Comparison of ENCODE assay signal across 11 cellular contexts in genomic region chr2:28267282-28267681, GRCh38.
"Had no signal": no experiment of that assay in that cellular context is flagged by ENCODE, and none has a peak within 500 bp of the region (broad histone marks: within the 10 kb centered on the region; RNA-seq: fewer than 3 reads in every experiment).

No MANE protein-coding gene starts in this region.

- H3K9me3 ChIP-seq: esophagus squamous epithelium, heart right ventricle had no signal

- ATAC-seq: activated T-cell treated with anti-CD3 and anti-CD28 coated beads, Interleukin-2, amount 50 U/mL, for 4 hours; heart right ventricle; stimulated activated naive B cell treated with anti-CD40 and anti-IgM and Interleukin-4, amounts not matched to agents 10 μg/mL and 1 μg/mL and 100 μg/mL, for 72 hours had no signal

- H3K36me3 ChIP-seq: esophagus squamous epithelium, heart right ventricle had no signal

- H3K4me3 Mint-ChIP-seq: activated CD4-positive, alpha-beta T cell treated with anti-CD3 and anti-CD28 coated beads, Interleukin-2, amount 10 ng/mL, durations not matched to agents 24 days and 14 days; activated naive CD4-positive, alpha-beta T cell treated with anti-CD3 and anti-CD28 coated beads for 36 hours; activated T-cell treated with anti-CD3 and anti-CD28 coated beads, Interleukin-2, amount 50 U/mL, for 4 hours; dendritic cell treated with granulocyte-macrophage colony-stimulating factor and Interleukin-4, amounts not matched to agents 40 ng/mL and 50 ng/mL, for 4 days; nephron progenitor cell; stimulated activated naive B cell treated with anti-CD40 and anti-IgM and Interleukin-4, amounts not matched to agents 10 μg/mL and 1 μg/mL and 100 μg/mL, for 72 hours had no signal

- H3K9me3 Mint-ChIP-seq: activated CD4-positive, alpha-beta T cell treated with anti-CD3 and anti-CD28 coated beads, Interleukin-2, amount 10 ng/mL, durations not matched to agents 24 days and 14 days; activated naive CD4-positive, alpha-beta T cell treated with anti-CD3 and anti-CD28 coated beads for 36 hours; activated T-cell treated with anti-CD3 and anti-CD28 coated beads, Interleukin-2, amount 50 U/mL, for 4 hours; dendritic cell treated with granulocyte-macrophage colony-stimulating factor and Interleukin-4, amounts not matched to agents 40 ng/mL and 50 ng/mL, for 4 days; nephron progenitor cell had no signal

- DNase-seq: activated CD4-positive, alpha-beta T cell treated with anti-CD3 and anti-CD28 coated beads, Interleukin-2, amount 10 ng/mL, durations not matched to agents 24 days and 14 days; activated CD8-positive, alpha-beta memory T cell treated with anti-CD3 and anti-CD28 coated beads, Interleukin-2, amount 50 U/mL, for 4 hours; activated naive CD4-positive, alpha-beta T cell treated with anti-CD3 and anti-CD28 coated beads for 36 hours; activated T-cell treated with anti-CD3 and anti-CD28 coated beads, Interleukin-2, amount 50 U/mL, for 4 hours; effector memory CD4-positive, alpha-beta T cell; esophagus squamous epithelium; heart right ventricle; nephron progenitor cell; nucleus accumbens; stimulated activated naive B cell treated with anti-CD40 and anti-IgM and Interleukin-4, amounts not matched to agents 10 μg/mL and 1 μg/mL and 100 μg/mL, for 72 hours had no signal

- H3K27ac Mint-ChIP-seq: activated CD4-positive, alpha-beta T cell treated with anti-CD3 and anti-CD28 coated beads, Interleukin-2, amount 10 ng/mL, durations not matched to agents 24 days and 14 days; activated naive CD4-positive, alpha-beta T cell treated with anti-CD3 and anti-CD28 coated beads for 36 hours; dendritic cell treated with granulocyte-macrophage colony-stimulating factor and Interleukin-4, amounts not matched to agents 40 ng/mL and 50 ng/mL, for 4 days; nephron progenitor cell; stimulated activated naive B cell treated with anti-CD40 and anti-IgM and Interleukin-4, amounts not matched to agents 10 μg/mL and 1 μg/mL and 100 μg/mL, for 72 hours had no signal

- H3K4me3 ChIP-seq: esophagus squamous epithelium, heart right ventricle had no signal

- H3K27me3 Mint-ChIP-seq: activated CD4-positive, alpha-beta T cell treated with anti-CD3 and anti-CD28 coated beads, Interleukin-2, amount 10 ng/mL, durations not matched to agents 24 days and 14 days; dendritic cell treated with granulocyte-macrophage colony-stimulating factor and Interleukin-4, amounts not matched to agents 40 ng/mL and 50 ng/mL, for 4 days; stimulated activated naive B cell treated with anti-CD40 and anti-IgM and Interleukin-4, amounts not matched to agents 10 μg/mL and 1 μg/mL and 100 μg/mL, for 72 hours had no signal

- H3K27me3 ChIP-seq: esophagus squamous epithelium, heart right ventricle had no signal
